Comparison of ENCODE assay signal across 8 cellular contexts in genomic region chr22:41446639-41447434, GRCh38. TPM values are rescaled to one million over a fixed set of nuclear protein-coding genes. Genes with fewer than 3 reads are reported as not detected.
DNase-seq lines count a peak whose midpoint lies in the region; ATAC-seq and TF ChIP-seq lines count a peak whose summit lies in the region.

TSS of gene TOB2 (minus strand) at chr22:41446801. CDS start at chr22:41437345, 9,456 bp downstream.

- H3K27ac ChIP-seq in DND-41 (ENCODE audit: low read length) (peak within 1 kb of the TSS; percentile 96), HCT116 (ENCODE audit: low read depth, low read length) (peak within 1 kb of the TSS; percentile 100)

- no peaks in the 10 kb centered on the region for H3K27me3 ChIP-seq in DND-41 (ENCODE audit: insufficient read depth, low read length, poor library complexity)
- H3K27me3 ChIP-seq in HCT116 (ENCODE audit: insufficient read depth, low read length) = no peaks in the 10 kb centered on the region

- H3K79me2 ChIP-seq in DND-41 (ENCODE audit: insufficient read depth, low read length) (peaks cover 65% of the 10 kb centered on the region), HCT116 (ENCODE audit: insufficient read depth, low read length) (peaks cover 47% of the 10 kb centered on the region)

- H3K9ac ChIP-seq in DND-41 (ENCODE audit: low read depth, low read length) = peak within 1 kb of the TSS; percentile 94
- peak within 1 kb of the TSS; percentile 96 for H3K9ac ChIP-seq in HCT116 (ENCODE audit: low read length)

- DNase-seq in DND-41 = peak; percentile 96
- peak; percentile 93 for DNase-seq in HCT116 (ENCODE audit: low read depth, low spot score)
- peak; percentile 78 for DNase-seq in NCI-H1048 (lab: John Stamatoyannopoulos, UW)
- DNase-seq in activated naive CD4-positive, alpha-beta T cell treated with anti-CD3 and anti-CD28 coated beads, Interleukin-2, amount 50 U/mL, for 16 hours = peak; percentile 95
- peak; percentile 86 for DNase-seq in germinal center (ENCODE audit: low spot score)
- peak; percentile 71 to 98 (median 94) for DNase-seq in nucleus accumbens (lab: John Stamatoyannopoulos, UW)
- DNase-seq in superior temporal gyrus (ENCODE audit: extremely low spot score) = peak; percentile 97

- H2AFZ ChIP-seq in DND-41 (ENCODE audit: low read depth, low read length) (peak within 1 kb of the TSS; percentile 80), HCT116 (ENCODE audit: low read depth, low read length, poor library complexity, severe bottlenecking) (no peak within 1 kb of the TSS)

- H3K9me2 ChIP-seq in HCT116 (ENCODE audit: insufficient read depth) = no peaks in the 10 kb centered on the region

- TSS peak; percentile 94 for BruUV-seq in HCT116 (replicated peaks; lab: Mats Ljungman, UMichigan)

- RAD21 ChIA-PET in HCT116 (lab: Charles Lee; ENCODE audit: low non-redundant PET in 1 of 2, low total read pairs in 2 of 2, uncharacterized antibody in 2 of 2, unreplicated experiment in 2 of 2) = interaction anchor here in 1 of 2 experiments (1.2 kb wide), 1 partner anchor 43 kb away, joined by 3 read pairs; no protein-coding TSS in a partner anchor

- TF ChIP-seq POLR2A in HCT116 (IDR thresholded peaks at IDR 0.05; ENCODE audit: borderline replicate concordance, extremely low read depth, insufficient read depth, insufficient read length) = peak; percentile 98

- peak within 1 kb of the TSS; percentile 84 for H3K4me2 ChIP-seq in DND-41 (ENCODE audit: insufficient read depth, low read length)
- H3K4me2 ChIP-seq in HCT116 (ENCODE audit: low read length) = peak within 1 kb of the TSS; percentile 99

- no peak for TF ChIP-seq RAD21 in HCT116 (IDR thresholded peaks at IDR 0.05; ENCODE audit: low read depth)

- POLR2A ChIA-PET in HCT116 (lab: Charles Lee) = interaction anchor here (0.6 to 5.0 kb wide), 20 partner anchors 9 to 1514 kb away, joined by 3 to 57 read pairs (median 4); partner anchors contain the start of genes ACO2, PHF5A, PMM1 and RANGAP1

- TF ChIP-seq CTCF in DND-41 (IDR thresholded peaks at IDR 0.05; ENCODE audit: borderline replicate concordance, extremely low read depth, low read length, poor library complexity, severe bottlenecking) (no peak), HCT116 (IDR thresholded peaks at IDR 0.05 in 2 of 3, conservative IDR thresholded peaks at IDR 0.05 in 1 of 3; ENCODE audit: borderline replicate concordance in 1 of 3, insufficient read depth in 1 of 3, low read depth in 2 of 3, low read length in 2 of 3) (no peak)

- intact Hi-C loops in HCT116 (cut with micrococcal nuclease) = loop anchor here (2.0 to 10.0 kb wide), 2 partner anchors 70 to 352 kb away; partner anchors contain the start of gene EP300

- CTCF ChIA-PET in HCT116 (lab: Charles Lee) = interaction anchor here (1.0 to 1.8 kb wide), 2 partner anchors 43 to 71 kb away, joined by 3 to 6 read pairs; no protein-coding TSS in a partner anchor

- H3K36me3 ChIP-seq in DND-41 (ENCODE audit: insufficient read depth, low read length) (peaks cover 16% of the 10 kb centered on the region), HCT116 (ENCODE audit: control insufficient read depth in 1 of 2, insufficient read depth in 2 of 2, low read length in 2 of 2) (peaks cover 5 to 14% of the 10 kb centered on the region in 2 experiments; a peak in 2 of 4 replicates)

- H4K20me1 ChIP-seq in DND-41 (ENCODE audit: insufficient read depth, low read length) = peaks cover 16% of the 10 kb centered on the region; the same call in 1 of the 2 replicates
- no peaks in the 10 kb centered on the region for H4K20me1 ChIP-seq in HCT116 (ENCODE audit: insufficient read depth)

- H3K4me1 ChIP-seq in DND-41 (ENCODE audit: insufficient read depth, low read length) = peaks cover 29% of the 10 kb centered on the region
- peaks cover 5 to 29% of the 10 kb centered on the region in 2 experiments; a peak in 3 of 4 replicates for H3K4me1 ChIP-seq in HCT116 (ENCODE audit: control insufficient read depth in 1 of 2, insufficient read depth in 2 of 2, low read length in 2 of 2)

- H3K9me3 ChIP-seq in DND-41 (ENCODE audit: insufficient read depth, low read length, severe bottlenecking) = no peaks in the 10 kb centered on the region
- no peaks in the 10 kb centered on the region for H3K9me3 ChIP-seq in HCT116 (ENCODE audit: control insufficient read depth in 1 of 2, insufficient read depth in 1 of 2, low read depth in 1 of 2, low read length in 2 of 2)

- H3K4me3 ChIP-seq in DND-41 (ENCODE audit: low read depth in 1 of 2, low read length in 2 of 2) (peak within 1 kb of the TSS; percentile 89 to 93), HCT116 (replicated peaks in 1 of 2; ENCODE audit: low read depth in 1 of 2, low read length in 2 of 2) (peak within 1 kb of the TSS; percentile 93 to 94)

- ATAC-seq in DND-41 (ENCODE audit: insufficient read depth, low read depth) = peak; percentile 44
- peak; percentile 52 for ATAC-seq in HCT116
- ATAC-seq in SK-N-SH treated with all-trans-retinoic acid at 6 μM for 48 hours = peak; percentile 51

TF ChIP-seq in HCT116, 20 proteins besides CTCF, POLR2A, EP300 and RAD21 (continues in another document):
- TF ChIP-seq CEBPB (IDR thresholded peaks at IDR 0.05; ENCODE audit: low read depth) (no peak), YY1 (IDR thresholded peaks at IDR 0.05; ENCODE audit: extremely low read depth, insufficient replicate concordance, low read depth, low read length) (peak; percentile 88), SIN3A (IDR thresholded peaks at IDR 0.05; ENCODE audit: low read depth) (no peak), ZFX (IDR thresholded peaks at IDR 0.05) (peak; percentile 13; the same call in 1 of the 2 replicates), SP1 (IDR thresholded peaks at IDR 0.05; ENCODE audit: low read depth) (no peak), EGR1 (IDR thresholded peaks at IDR 0.05; ENCODE audit: low read depth) (no peak), ZBTB33 (IDR thresholded peaks at IDR 0.05; ENCODE audit: extremely low read depth, insufficient replicate concordance, low read length) (peak; percentile 82), TCF7L2 (IDR thresholded peaks at IDR 0.05; ENCODE audit: borderline replicate concordance, extremely low read depth, insufficient read depth, insufficient read length) (peak; percentile 52), FOSL1 (IDR thresholded peaks at IDR 0.05; ENCODE audit: low read depth) (no peak), POLR2AphosphoS5 (IDR thresholded peaks at IDR 0.05; ENCODE audit: low read depth, low read length) (peak; percentile 100), ATF3 (IDR thresholded peaks at IDR 0.05) (no peak), EZH2 (IDR thresholded peaks at IDR 0.05) (no peak)

TF ChIP-seq in SK-N-SH treated with all-trans-retinoic acid at 6 μM for 48 hours, 23 proteins besides CTCF, POLR2A, EP300 and RAD21:
- TF ChIP-seq ZNF8 (CRISPR knock-in tag; IDR thresholded peaks at IDR 0.05) = no peak
- no peak for TF ChIP-seq TCF4 (CRISPR knock-in tag; IDR thresholded peaks at IDR 0.05; ENCODE audit: borderline replicate concordance)
- no peak for TF ChIP-seq SNAI2 (CRISPR knock-in tag; IDR thresholded peaks at IDR 0.05)
- TF ChIP-seq CSDC2 (CRISPR knock-in tag; IDR thresholded peaks at IDR 0.05) = no peak
- TF ChIP-seq TSHZ2 (CRISPR knock-in tag; IDR thresholded peaks at IDR 0.05) = no peak
- no peak for TF ChIP-seq PATZ1 (CRISPR knock-in tag; IDR thresholded peaks at IDR 0.05; ENCODE audit: borderline replicate concordance)
- no peak for TF ChIP-seq ESRRG (CRISPR knock-in tag; IDR thresholded peaks at IDR 0.05)
- no peak for TF ChIP-seq TOX (CRISPR knock-in tag; IDR thresholded peaks at IDR 0.05; ENCODE audit: borderline replicate concordance)
- no peak for TF ChIP-seq ZNF565 (CRISPR knock-in tag; conservative IDR thresholded peaks at IDR 0.05; ENCODE audit: low read depth)

RNA-seq across cellular contexts. Expression of gene TOB2, which starts in this region (rescaled TPM):
- total RNA-seq in HCT116 (2021; ENCODE audit: unreplicated experiment) = 55.2 TPM
- polyA plus RNA-seq in HCT116 (2012) = 36.9 and 39.8 TPM in 2 replicates

Comparison
In these comparisons a context has a peak if more than half of its experiments do, and no peak if none do; other contexts are left out.
1. Peak in every context shown above with its lines: DNase-seq, ATAC-seq, H3K4me3 ChIP-seq and H3K27ac ChIP-seq.